Comparison of ENCODE assay signal across 28 cellular contexts in genomic region chr3:192878374-192878773, GRCh38.
"Had no signal": no experiment of that assay in that cellular context is flagged by ENCODE, and none has a peak within 500 bp of the region (broad histone marks: within the 10 kb centered on the region; RNA-seq: fewer than 3 reads in every experiment).

No MANE protein-coding gene starts in this region.

- H3K9me3 Mint-ChIP-seq: activated CD4-positive, alpha-beta memory T cell treated with anti-CD3 and anti-CD28 coated beads for 36 hours; activated naive CD4-positive, alpha-beta T cell treated with anti-CD3 and anti-CD28 coated beads, Interleukin-2, amount 10 ng/mL, durations not matched to agents 7 days and 5 days; activated naive CD8-positive, alpha-beta T cell treated with anti-CD3 and anti-CD28 coated beads, Interleukin-2, amount 10 ng/mL, durations not matched to agents 7 days and 5 days; activated T-cell treated with anti-CD3 and anti-CD28 coated beads, Interleukin-2, amount 50 U/mL, for 24 hours; endodermal cell; nephron progenitor cell; T-helper 1 cell treated with Interleukin-12 subunit alpha and Interleukin-12 subunit beta and Interleukin-4 antibody, amounts not matched to agents 30 μg/mL and 1 μg/mL, for 36 hours had no signal

- H3K27ac Mint-ChIP-seq: activated CD4-positive, alpha-beta memory T cell treated with anti-CD3 and anti-CD28 coated beads for 36 hours; activated naive CD4-positive, alpha-beta T cell treated with anti-CD3 and anti-CD28 coated beads, Interleukin-2, amount 10 ng/mL, durations not matched to agents 7 days and 5 days; activated naive CD8-positive, alpha-beta T cell treated with anti-CD3 and anti-CD28 coated beads, Interleukin-2, amount 10 ng/mL, durations not matched to agents 7 days and 5 days; activated T-cell treated with anti-CD3 and anti-CD28 coated beads, Interleukin-2, amount 50 U/mL, for 24 hours; endodermal cell; T-helper 1 cell treated with Interleukin-12 subunit alpha and Interleukin-12 subunit beta and Interleukin-4 antibody, amounts not matched to agents 30 μg/mL and 1 μg/mL, for 36 hours had no signal

- H3K27me3 Mint-ChIP-seq: activated CD4-positive, alpha-beta memory T cell treated with anti-CD3 and anti-CD28 coated beads for 36 hours; activated naive CD4-positive, alpha-beta T cell treated with anti-CD3 and anti-CD28 coated beads, Interleukin-2, amount 10 ng/mL, durations not matched to agents 7 days and 5 days; activated T-cell treated with anti-CD3 and anti-CD28 coated beads, Interleukin-2, amount 50 U/mL, for 24 hours had no signal

- H3K36me3 Mint-ChIP-seq: activated CD4-positive, alpha-beta memory T cell treated with anti-CD3 and anti-CD28 coated beads for 36 hours had no signal

- H3K36me3 ChIP-seq: breast epithelium, heart left ventricle, left lung, lower lobe of right lung, neutrophil, right lobe of liver, tibial nerve had no signal

- H3K27me3 ChIP-seq: breast epithelium, heart left ventricle, left lung, neutrophil, right lobe of liver, tibial nerve had no signal

- H3K4me1 ChIP-seq: breast epithelium, left lung, lower lobe of right lung, right lobe of liver had no signal

- H3K9me3 ChIP-seq: breast epithelium, heart left ventricle, left lung, lower lobe of right lung, neutrophil, right lobe of liver, tibial nerve had no signal

- H3K4me3 Mint-ChIP-seq: activated CD4-positive, alpha-beta memory T cell treated with anti-CD3 and anti-CD28 coated beads for 36 hours; activated naive CD4-positive, alpha-beta T cell treated with anti-CD3 and anti-CD28 coated beads, Interleukin-2, amount 10 ng/mL, durations not matched to agents 7 days and 5 days; activated naive CD8-positive, alpha-beta T cell treated with anti-CD3 and anti-CD28 coated beads, Interleukin-2, amount 10 ng/mL, durations not matched to agents 7 days and 5 days; activated T-cell treated with anti-CD3 and anti-CD28 coated beads, Interleukin-2, amount 50 U/mL, for 24 hours; endodermal cell; nephron progenitor cell; T-helper 1 cell treated with Interleukin-12 subunit alpha and Interleukin-12 subunit beta and Interleukin-4 antibody, amounts not matched to agents 30 μg/mL and 1 μg/mL, for 36 hours had no signal

- H3K27ac ChIP-seq: heart left ventricle, left lung, lower lobe of right lung, neutrophil, right lobe of liver, tibial nerve, VCaP had no signal

- ATAC-seq: activated CD4-positive, CD25-positive, alpha-beta regulatory T cell treated with anti-CD3 and anti-CD28 coated beads, Interleukin-2, amount 50 U/mL, for 24 hours; esophagus mucosa; heart left ventricle; left lung; right lobe of liver had no signal

- FAIRE-seq: TTC549, urothelium cell line had no signal

- DNase-seq: activated CD4-positive, alpha-beta memory T cell treated with anti-CD3 and anti-CD28 coated beads for 36 hours; activated CD4-positive, alpha-beta T cell treated with anti-CD3 and anti-CD28 coated beads for 48 hours; activated CD8-positive, alpha-beta memory T cell treated with anti-CD3 and anti-CD28 coated beads, Interleukin-2, amount 50 U/mL, for 4 hours; activated gamma-delta T cell; activated naive CD4-positive, alpha-beta T cell treated with anti-CD3 and anti-CD28 coated beads, Interleukin-2, amount 10 ng/mL, durations not matched to agents 7 days and 5 days; activated naive CD8-positive, alpha-beta T cell treated with anti-CD3 and anti-CD28 coated beads, Interleukin-2, amount 10 ng/mL, durations not matched to agents 7 days and 5 days; activated T-cell treated with anti-CD3 and anti-CD28 coated beads, Interleukin-2, amount 50 U/mL, for 24 hours; amniotic stem cell; central memory CD4-positive, alpha-beta T cell; endodermal cell; foreskin fibroblast; heart left ventricle; left lung; lower lobe of right lung; nephron progenitor cell; right lobe of liver; stimulated activated CD4-positive, alpha-beta T cell treated with anti-CD3 and anti-CD28 coated beads, Interleukin-2, amount 100 ng/mL, for 48 hours; stimulated activated naive CD4-positive, alpha-beta T cell treated with Interleukin-2 at 50 U/mL for 16 hours; T-helper 9 cell had no signal

- H3K4me3 ChIP-seq: breast epithelium, heart left ventricle, left lung, lower lobe of right lung, right lobe of liver, tibial nerve had no signal
